In genomic region chr9:89549031-89549644, GRCh38 we compare ENCODE assay signal across 8 cellular contexts. TPM values are rescaled to one million over a fixed set of nuclear protein-coding genes. Genes with fewer than 3 reads are reported as not detected.
DNase-seq lines count a peak whose midpoint lies in the region; ATAC-seq, FAIRE-seq and TF ChIP-seq lines count a peak whose summit lies in the region.

No MANE protein-coding gene starts in this region.

- intact Hi-C loops in Panc1 (cut with micrococcal nuclease; ENCODE audit: unreplicated experiment), result loop anchor here (5.0 to 10.0 kb wide), 3 partner anchors 124 to 227 kb away; no protein-coding TSS in a partner anchor

- in situ Hi-C loops in Panc1 (cut with HindIII; ENCODE audit: low pct_unique_long_range_greater_than_20kb, low sequenced_read_pairs), result no loop called here

- H3K36me3 ChIP-seq in Panc1 (ENCODE audit: control insufficient read depth, insufficient read depth, low read length), result no peaks in the 10 kb centered on the region
- H3K36me3 ChIP-seq in neutrophil, result no peaks in the 10 kb centered on the region
- H3K36me3 ChIP-seq in suprapubic skin, result no peaks in the 10 kb centered on the region

- H3K9me3 ChIP-seq in Panc1 (ENCODE audit: control insufficient read depth, insufficient read depth, low read depth, low read length), result no peaks in the 10 kb centered on the region
- H3K9me3 ChIP-seq in neutrophil, result no peaks in the 10 kb centered on the region
- no peaks in the 10 kb centered on the region for H3K9me3 ChIP-seq in suprapubic skin

- peak; percentile 88 for ATAC-seq in GM21390 (IDR thresholded peaks at IDR 0.05; ENCODE audit: unreplicated experiment)
- peak; percentile 95 for ATAC-seq in Panc1

- H3K4me3 ChIP-seq in Panc1 (ENCODE audit: low read depth in 2 of 2, low read length in 2 of 2) (no peak overlapping the region), fibroblast of mammary gland (ENCODE audit: control insufficient read depth, low read depth, low read length) (no peak overlapping the region), neutrophil (ENCODE audit: low read depth in 1 of 2, low read length in 1 of 2) (no peak overlapping the region), suprapubic skin (no peak overlapping the region)

- POLR2A ChIA-PET in Panc1 (lab: Charles Lee), result no interaction called here

- CTCF ChIA-PET in Panc1 (lab: Charles Lee), result interaction anchor here (0.6 to 1.1 kb wide), 4 partner anchors 174 to 302 kb away, joined by 3 to 5 read pairs (median 4); partner anchors contain the start of gene SECISBP2

- no peaks in the 10 kb centered on the region for H3K4me1 ChIP-seq in Panc1 (ENCODE audit: control insufficient read depth, insufficient read depth, low read length)
- peaks cover 37 to 40% of the 10 kb centered on the region in 2 experiments for H3K4me1 ChIP-seq in neutrophil (ENCODE audit: control insufficient read depth in 1 of 2, insufficient read depth in 1 of 2, low read depth in 1 of 2, low read length in 1 of 2)
- peaks cover 10% of the 10 kb centered on the region for H3K4me1 ChIP-seq in suprapubic skin

- TF ChIP-seq POLR2A in suprapubic skin (IDR thresholded peaks at IDR 0.05), result no peak

- no peak for FAIRE-seq in D721Med (lab: Jason Lieb, UNC)

- H3K27me3 ChIP-seq in Panc1 (ENCODE audit: control insufficient read depth, insufficient read depth, low read length), result no peaks in the 10 kb centered on the region
- no peaks in the 10 kb centered on the region for H3K27me3 ChIP-seq in neutrophil
- H3K27me3 ChIP-seq in suprapubic skin, result no peaks in the 10 kb centered on the region

- H3K27ac ChIP-seq in Panc1 (ENCODE audit: low read length) (no peak overlapping the region), neutrophil (peak overlapping the region; percentile 42), suprapubic skin (no peak overlapping the region)

- 22% methylated on average over 5 of the region's 5 CpGs for WGBS in suprapubic skin

- BruUV-seq in Panc1 (replicated peaks; lab: Mats Ljungman, UMichigan), result no TSS peak

- no peak for TF ChIP-seq EP300 in suprapubic skin (IDR thresholded peaks at IDR 0.05)

- TF ChIP-seq CTCF in D721Med (IDR thresholded peaks at IDR 0.05; ENCODE audit: insufficient read depth, missing control alignments), result peak; percentile 87
- TF ChIP-seq CTCF in Panc1 (IDR thresholded peaks at IDR 0.05), result peak; percentile 88
- peak; percentile 94 for TF ChIP-seq CTCF in fibroblast of mammary gland (conservative IDR thresholded peaks at IDR 0.05; ENCODE audit: control insufficient read depth, insufficient read depth, low read depth, low read length)
- TF ChIP-seq CTCF in neutrophil (IDR thresholded peaks at IDR 0.05), result peak; percentile 93
- peak; percentile 84 for TF ChIP-seq CTCF in suprapubic skin (IDR thresholded peaks at IDR 0.05)

- peak; percentile 70 for DNase-seq in D721Med (ENCODE audit: insufficient read length, low spot score)
- DNase-seq in HuH-7.5 (ENCODE audit: low spot score), result peak; percentile 88
- DNase-seq in Panc1 (ENCODE audit: low read depth, low spot score), result peak; percentile 28
- peak; percentile 89 to 92 for DNase-seq in activated T-cell treated with anti-CD3 and anti-CD28 coated beads, Interleukin-2, amount 50 U/mL, for 48 hours
- DNase-seq in fibroblast of mammary gland (ENCODE audit: low read depth), result peak; percentile 58
- peak in 1 of 2 donors; percentile 82 for DNase-seq in suprapubic skin (ENCODE audit: low spot score in 2 of 2)

RNA-seq across cellular contexts. Expression of gene SEMA4D, which starts 51.2 kb away (rescaled TPM):
- total RNA-seq in Panc1 (2021; ENCODE audit: unreplicated experiment), result 6.5 TPM
- 6.7 TPM for polyA plus RNA-seq in Panc1 (2012; ENCODE audit: insufficient read length)
- 10 to 100 TPM; 37.3 to 50.1 (median 42.6) TPM for total RNA-seq in suprapubic skin

RNA-seq across cellular contexts. Expression of gene GADD45G, which starts 55.7 kb away (rescaled TPM):
- total RNA-seq in Panc1 (2021; ENCODE audit: unreplicated experiment) (1.2 TPM), suprapubic skin (1 to 10 TPM; 4.6 to 9.7 (median 6.2) TPM)
- 3.3 TPM for polyA plus RNA-seq in Panc1 (2012; ENCODE audit: insufficient read length)
